Comparison of ENCODE assay signal across 12 cellular contexts in the genomic region with DNA sequence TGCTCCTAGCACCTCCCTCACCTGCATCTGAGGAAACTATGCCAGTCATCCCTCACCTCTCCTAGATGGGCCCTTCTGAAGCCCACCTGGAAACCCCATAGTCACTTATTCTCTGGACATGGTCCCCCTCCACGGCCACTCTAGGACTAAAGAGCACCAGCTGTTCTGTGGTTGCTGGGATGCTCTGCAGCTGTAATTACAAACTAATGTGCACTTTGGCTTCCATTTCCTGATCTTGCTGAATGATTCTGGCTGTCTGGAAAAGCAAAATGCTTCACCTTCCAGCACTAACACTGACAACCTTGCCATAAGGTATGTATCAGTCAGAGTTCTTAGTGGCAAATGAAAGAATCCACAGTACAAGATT. TPM values are rescaled to one million over a fixed set of nuclear protein-coding genes. Genes with fewer than 3 reads are reported as not detected.
A peak's percentile ranks its signal among the peaks of the same experiment; 100 is the strongest.
DNase-seq lines count a peak whose midpoint lies in the region; ATAC-seq and TF ChIP-seq lines count a peak whose summit lies in the region.
"Had no signal": no experiment of that assay in that cellular context is flagged by ENCODE, and none has a peak within 500 bp of the region (broad histone marks: within the 10 kb centered on the region; RNA-seq: fewer than 3 reads in every experiment).

No MANE protein-coding gene starts in this region.

- H3K14ac ChIP-seq in mesenchymal stem cell (ENCODE audit: low read length in 2 of 2) = no peak overlapping the region

- H3K79me1 ChIP-seq in mesenchymal stem cell (replicated peaks; ENCODE audit: low read length, poor library complexity, severe bottlenecking) = no peaks in the 10 kb centered on the region

- TF ChIP-seq CTCF in colonic mucosa (IDR thresholded peaks at IDR 0.05) = no peak
- TF ChIP-seq CTCF in progenitor cell of endocrine pancreas (IDR thresholded peaks at IDR 0.05; ENCODE audit: unreplicated experiment) = no peak

- 0% methylated on average over 1 of the region's 1 CpG for WGBS in mesenchymal stem cell

- H2BK15ac ChIP-seq in mesenchymal stem cell (ENCODE audit: low read depth, poor library complexity, severe bottlenecking) = no peak overlapping the region

- peak overlapping the region in 1 of 2 experiments; percentile 75 for H2BK12ac ChIP-seq in mesenchymal stem cell (ENCODE audit: low read length in 2 of 2)

- H3K4me3 Mint-ChIP-seq in activated T-helper 17 cell treated with anti-CD3 and anti-CD28 coated beads, Interleukin-2, amount 50 U/mL, for 72 hours = no peak overlapping the region
- no peak overlapping the region for H3K4me3 Mint-ChIP-seq in progenitor cell of endocrine pancreas (ENCODE audit: low read depth)
- H3K4me3 Mint-ChIP-seq: activated CD8-positive, alpha-beta T cell treated with anti-CD3 and anti-CD28 coated beads for 36 hours had no signal

- intact Hi-C loops in colonic mucosa (cut with DNase I) = loop anchor here (10.0 kb wide), 2 partner anchors 87 to 397 kb away; a partner anchor contains a TSS

- no peak overlapping the region for H2AFZ ChIP-seq in mesenchymal stem cell (ENCODE audit: low read depth, low read length)

- no peak overlapping the region for H3K4me2 ChIP-seq in mesenchymal stem cell (ENCODE audit: low read length, poor library complexity, severe bottlenecking)

- H3K27me3 ChIP-seq in colonic mucosa (no peaks in the 10 kb centered on the region), mesenchymal stem cell (ENCODE audit: control insufficient read depth in 1 of 2, insufficient read depth in 1 of 2, low read length in 2 of 2) (peaks cover 0 to 3% of the 10 kb centered on the region in 2 experiments)
- H3K27me3 ChIP-seq: cardiac muscle cell had no signal

- no peak for ATAC-seq in activated T-helper 17 cell treated with anti-CD3 and anti-CD28 coated beads, Interleukin-2, amount 50 U/mL, for 72 hours (replicated peaks)
- ATAC-seq in GM19463 (IDR thresholded peaks at IDR 0.05; ENCODE audit: unreplicated experiment) = no peak
- ATAC-seq: activated CD8-positive, alpha-beta T cell treated with anti-CD3 and anti-CD28 coated beads for 36 hours had no signal

- H2AK5ac ChIP-seq in mesenchymal stem cell (ENCODE audit: low read length, severe bottlenecking) = no peak overlapping the region

- no peak overlapping the region for H2BK120ac ChIP-seq in mesenchymal stem cell (ENCODE audit: low read depth, low read length)

- H3K9me3 Mint-ChIP-seq in activated T-helper 17 cell treated with anti-CD3 and anti-CD28 coated beads, Interleukin-2, amount 50 U/mL, for 72 hours = no peaks in the 10 kb centered on the region
- no peaks in the 10 kb centered on the region for H3K9me3 Mint-ChIP-seq in progenitor cell of endocrine pancreas (ENCODE audit: low read depth)
- H3K9me3 Mint-ChIP-seq: activated CD8-positive, alpha-beta T cell treated with anti-CD3 and anti-CD28 coated beads for 36 hours had no signal

- H3K27ac Mint-ChIP-seq in activated T-helper 17 cell treated with anti-CD3 and anti-CD28 coated beads, Interleukin-2, amount 50 U/mL, for 72 hours = no peak overlapping the region
- H3K27ac Mint-ChIP-seq in progenitor cell of endocrine pancreas = no peak overlapping the region
- H3K27ac Mint-ChIP-seq: activated CD8-positive, alpha-beta T cell treated with anti-CD3 and anti-CD28 coated beads for 36 hours had no signal

- H3K4ac ChIP-seq in mesenchymal stem cell (ENCODE audit: low read depth in 1 of 2, low read length in 2 of 2) = no peak overlapping the region

- no peak overlapping the region for H3K4me3 ChIP-seq in colonic mucosa
- no peak overlapping the region for H3K4me3 ChIP-seq in mesenchymal stem cell (ENCODE audit: insufficient read depth in 1 of 2, low read depth in 1 of 2, low read length in 2 of 2)
- H3K4me3 ChIP-seq: cardiac muscle cell had no signal

- H2BK5ac ChIP-seq in mesenchymal stem cell (ENCODE audit: low read depth, low read length, poor library complexity, severe bottlenecking) = no peak overlapping the region

- H4K8ac ChIP-seq in mesenchymal stem cell (ENCODE audit: low read length) = no peak overlapping the region

- H3K23ac ChIP-seq in mesenchymal stem cell (ENCODE audit: low read length in 2 of 2) = no peak overlapping the region

- H3K36me3 ChIP-seq in colonic mucosa = no peaks in the 10 kb centered on the region
- no peaks in the 10 kb centered on the region for H3K36me3 ChIP-seq in mesenchymal stem cell (ENCODE audit: control insufficient read depth in 1 of 2, insufficient read depth in 2 of 2, low read depth in 1 of 2, low read length in 2 of 2)
- H3K36me3 ChIP-seq: cardiac muscle cell had no signal

- no peak overlapping the region for H4K91ac ChIP-seq in mesenchymal stem cell (ENCODE audit: low read length)

- no peaks in the 10 kb centered on the region for H3K27me3 Mint-ChIP-seq in activated T-helper 17 cell treated with anti-CD3 and anti-CD28 coated beads, Interleukin-2, amount 50 U/mL, for 72 hours
- H3K27me3 Mint-ChIP-seq in progenitor cell of endocrine pancreas = peaks cover 8% of the 10 kb centered on the region
- H3K27me3 Mint-ChIP-seq: activated CD8-positive, alpha-beta T cell treated with anti-CD3 and anti-CD28 coated beads for 36 hours had no signal

- no peaks in the 10 kb centered on the region for H3K4me1 ChIP-seq in colonic mucosa
- peaks cover 9% of the 10 kb centered on the region for H3K4me1 ChIP-seq in mesenchymal stem cell (ENCODE audit: control insufficient read depth, insufficient read depth, low read depth, low read length)

- H3K36me3 Mint-ChIP-seq in activated T-helper 17 cell treated with anti-CD3 and anti-CD28 coated beads, Interleukin-2, amount 50 U/mL, for 72 hours (ENCODE audit: low read depth) = no peaks in the 10 kb centered on the region
- no peaks in the 10 kb centered on the region for H3K36me3 Mint-ChIP-seq in progenitor cell of endocrine pancreas (ENCODE audit: insufficient read depth)

- H3K9ac ChIP-seq in colonic mucosa (ENCODE audit: low read depth in 2 of 2, low read length in 2 of 2) (no peak overlapping the region), mesenchymal stem cell (ENCODE audit: low read length) (peak overlapping the region; percentile 56)

- peaks cover 5% of the 10 kb centered on the region for H3K4me1 Mint-ChIP-seq in activated T-helper 17 cell treated with anti-CD3 and anti-CD28 coated beads, Interleukin-2, amount 50 U/mL, for 72 hours
- peaks cover 6% of the 10 kb centered on the region for H3K4me1 Mint-ChIP-seq in progenitor cell of endocrine pancreas (ENCODE audit: low read depth)

- H3K9me3 ChIP-seq in colonic mucosa (no peaks in the 10 kb centered on the region), mesenchymal stem cell (ENCODE audit: control insufficient read depth, low read length) (no peaks in the 10 kb centered on the region)

- H3K27ac ChIP-seq in colonic mucosa = peak overlapping the region; percentile 59
- H3K27ac ChIP-seq in mesenchymal stem cell (ENCODE audit: low read length, poor library complexity, severe bottlenecking) = no peak overlapping the region
- H3K27ac ChIP-seq in temporal lobe (ENCODE audit: low read depth, low read length) = peak overlapping the region; percentile 51
- H3K27ac ChIP-seq: cardiac muscle cell had no signal

- peak overlapping the region; percentile 32 to 88 for H3K18ac ChIP-seq in mesenchymal stem cell (ENCODE audit: low read depth in 1 of 2, low read length in 2 of 2)

- DNase-seq in LHCN-M2 (ENCODE audit: low read depth) (peak; percentile 44), colonic mucosa (no peak), mesenchymal stem cell (peak; percentile 75), NCI-H524 (lab: John Stamatoyannopoulos, UW) (no peak), progenitor cell of endocrine pancreas (ENCODE audit: low spot score, unreplicated experiment) (no peak)
- DNase-seq: activated CD8-positive, alpha-beta T cell treated with anti-CD3 and anti-CD28 coated beads for 36 hours; retina; stimulated activated CD8-positive, alpha-beta memory T cell treated with anti-CD3 and anti-CD28 coated beads, Interleukin-4, amount 100 ng/mL, for 48 hours had no signal

RNA-seq across cellular contexts. Expression of a gene that starts 48.7 kb away (rescaled TPM):
- 24.2 and 28.0 TPM in 2 replicates for total RNA-seq in LHCN-M2 (2014; rRNA removed)
- polyA plus RNA-seq in LHCN-M2 (2012) = 16.0 TPM
- total RNA-seq in colonic mucosa = 10 to 100 TPM; 16.6 to 18.1 TPM
- 10.1 TPM for polyA plus RNA-seq in mesenchymal stem cell (2013, experiment 1 of 2)
- polyA plus RNA-seq in mesenchymal stem cell (2013, experiment 2 of 2) = 10.1 TPM
- total RNA-seq in temporal lobe = 20.4 TPM
- 10 to 100 TPM in 1 of 2 donors, 1 to 10 TPM in 1; 8.2 to 11.0 TPM for total RNA-seq in activated T-helper 17 cell treated with anti-CD3 and anti-CD28 coated beads, Interleukin-2, amount 50 U/mL, for 72 hours
- 27.5 and 27.7 TPM in 2 replicates for total RNA-seq in progenitor cell of endocrine pancreas

Comparison
In these comparisons a context has a peak if more than half of its experiments do, and no peak if none do; other contexts are left out.
1. DNase-seq: peak in LHCN-M2 (single experiment) and mesenchymal stem cell (single experiment); none in colonic mucosa (single experiment), NCI-H524 (0 of 2) and progenitor cell of endocrine pancreas (single experiment).